Comparison of ENCODE assay signal across 13 cellular contexts in the genomic region with DNA sequence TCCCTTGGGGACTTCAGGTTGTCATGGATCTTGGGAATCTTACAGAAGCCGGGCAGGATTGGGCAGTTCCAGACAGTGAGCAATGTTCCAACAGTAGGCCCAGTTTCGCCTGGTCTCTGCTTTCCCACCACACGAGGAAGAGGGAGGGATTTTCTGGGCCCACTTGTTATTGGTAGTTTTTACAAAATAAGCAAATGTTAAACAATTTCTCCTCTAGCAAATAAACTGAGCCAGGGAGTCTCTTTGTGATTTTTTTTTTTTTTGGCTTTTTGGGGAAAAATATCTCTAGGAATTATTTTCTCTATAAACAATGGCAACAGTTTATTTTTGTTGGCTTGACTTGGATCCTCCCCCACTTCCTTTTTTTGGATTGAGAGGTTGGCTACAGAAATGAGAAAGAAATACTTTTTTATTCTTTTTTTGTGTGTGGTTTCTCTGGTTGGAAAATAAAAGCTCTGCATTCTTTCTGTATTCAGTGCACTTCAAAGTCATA. TPM values are rescaled to one million over a fixed set of nuclear protein-coding genes. Genes with fewer than 3 reads are reported as not detected.
DNase-seq lines count a peak whose midpoint lies in the region; ATAC-seq and TF ChIP-seq lines count a peak whose summit lies in the region.
"Had no signal": no experiment of that assay in that cellular context is flagged by ENCODE, and none has a peak within 500 bp of the region (broad histone marks: within the 10 kb centered on the region; RNA-seq: fewer than 3 reads in every experiment).

No MANE protein-coding gene starts in this region.

- POLR2A ChIA-PET in AG04450 (lab: Yijun Ruan, JAX): no interaction called here
- POLR2A ChIA-PET in IMR-90 (lab: Charles Lee; ENCODE audit: unreplicated experiment): no interaction called here

- no peaks in the 10 kb centered on the region for H4K20me1 ChIP-seq in IMR-90 (ENCODE audit: insufficient read depth, low read length)

- no peak overlapping the region; the same call in 1 of the 2 replicates for H3K18ac ChIP-seq in IMR-90 (ENCODE audit: low read depth, low read length)

- no peak overlapping the region for H3K27ac ChIP-seq in AG04450 (ENCODE audit: low read depth, low read length)
- H3K27ac ChIP-seq in IMR-90 (ENCODE audit: insufficient read depth, low read length): no peak overlapping the region
- H3K27ac ChIP-seq in caudate nucleus (ENCODE audit: low read depth, low read length): peak overlapping the region; percentile 79
- H3K27ac ChIP-seq: VCaP had no signal

- H3K4me3 ChIP-seq in AG04450 (ENCODE audit: low read depth, low read length) (no peak overlapping the region), IMR-90 (ENCODE audit: insufficient read depth, low read depth, low read length) (no peak overlapping the region)

- dilution Hi-C loops in IMR-90 (cut with HindIII; ENCODE audit: low sequenced_read_pairs, unreplicated experiment): no loop called here

- TF ChIP-seq CTCF in AG04450 (IDR thresholded peaks at IDR 0.05; ENCODE audit: low read depth, low read length) (no peak), IMR-90 (conservative IDR thresholded peaks at IDR 0.05; ENCODE audit: low read depth, low read length) (no peak)

- no CpG with 5 or more reads among the region's 3 CpGs for WGBS in IMR-90 (ENCODE audit: extremely low coverage in 2 of 2, insufficient read length in 1 of 2), 2 experiments

- no peaks in the 10 kb centered on the region for H3K9me3 ChIP-seq in AG04450 (ENCODE audit: control insufficient read depth, insufficient read depth, low read length)
- peaks cover 2% of the 10 kb centered on the region; the same call in 1 of the 2 replicates for H3K9me3 ChIP-seq in IMR-90 (ENCODE audit: control insufficient read depth, insufficient read depth, low read length)

- intact Hi-C loops in IMR-90 (cut with micrococcal nuclease): no loop called here

- no peak overlapping the region for H4K5ac ChIP-seq in IMR-90 (ENCODE audit: low read depth, low read length)

- no peak overlapping the region for H2BK120ac ChIP-seq in IMR-90 (ENCODE audit: low read depth, low read length)

- H2BK5ac ChIP-seq in IMR-90 (ENCODE audit: low read depth, low read length, poor library complexity, severe bottlenecking): no peak overlapping the region

- peaks cover 9% of the 10 kb centered on the region; the same call in 1 of the 2 replicates for H3K9me1 ChIP-seq in IMR-90 (ENCODE audit: insufficient read depth, low read length)

- peak overlapping the region; percentile 47; the same call in 1 of the 2 replicates for H2BK20ac ChIP-seq in IMR-90 (ENCODE audit: low read depth, low read length)

- H2AK9ac ChIP-seq in IMR-90 (replicated peaks; ENCODE audit: low read depth, low read length, poor library complexity): no peak overlapping the region

- peak overlapping the region; percentile 25 for H2AFZ ChIP-seq in IMR-90 (replicated peaks; ENCODE audit: low read length, poor library complexity)

- BruUV-seq in IMR-90 (replicated peaks; lab: Mats Ljungman, UMichigan): no TSS peak

- H2AK5ac ChIP-seq in IMR-90 (ENCODE audit: low read depth, low read length): 0 out of 2 replicates have a peak overlapping the region, but pooled peaks have one; percentile 5

- H3K36me3 ChIP-seq in IMR-90 (ENCODE audit: control insufficient read depth, insufficient read depth, low read length): no peaks in the 10 kb centered on the region

- peaks cover 8% of the 10 kb centered on the region for H3K27me3 ChIP-seq in AG04450 (ENCODE audit: control insufficient read depth, insufficient read depth, low read length)
- peaks cover 5% of the 10 kb centered on the region; the same call in 1 of the 2 replicates for H3K27me3 ChIP-seq in IMR-90 (ENCODE audit: control insufficient read depth, insufficient read depth, low read length)

- no peak overlapping the region for H3K9ac ChIP-seq in IMR-90 (ENCODE audit: low read depth, low read length)

- TF ChIP-seq POLR2A in IMR-90 (IDR thresholded peaks at IDR 0.05; ENCODE audit: low read depth, low read length): no peak
- TF ChIP-seq POLR2A in GM18505 (IDR thresholded peaks at IDR 0.05; ENCODE audit: borderline replicate concordance, extremely low read depth, insufficient read depth, insufficient read length): no peak

- in situ Hi-C loops in IMR-90 (cut with MboI; ENCODE audit: low sequenced_read_pairs): no loop called here

- peaks cover 6% of the 10 kb centered on the region; the same call in 1 of the 2 replicates for H3K4me1 ChIP-seq in IMR-90 (ENCODE audit: control insufficient read depth, insufficient read depth, low read length)

- CTCF ChIA-PET in AG04450 (lab: Charles Lee): interaction anchor here (0.7 to 1.6 kb wide), 2 partner anchors 12 to 77 kb away, joined by 3 to 4 read pairs; no protein-coding TSS in a partner anchor
- CTCF ChIA-PET in IMR-90 (lab: Yijun Ruan, JAX): interaction anchor here (1.6 kb wide), 1 partner anchor 16 kb away, joined by 6 read pairs; a partner anchor contains a TSS

- no peaks in the 10 kb centered on the region for H3K79me1 ChIP-seq in IMR-90 (ENCODE audit: low read depth in 1 of 2, low read length in 2 of 2)

- no peak overlapping the region for H3K4ac ChIP-seq in IMR-90 (ENCODE audit: low read depth, low read length)

- H3K23ac ChIP-seq in IMR-90 (ENCODE audit: low read depth, low read length): peak overlapping the region; percentile 12; the same call in 1 of the 2 replicates

- H3K4me2 ChIP-seq in IMR-90 (ENCODE audit: low read depth, low read length): peak overlapping the region; percentile 1; the same call in 1 of the 2 replicates

- H2BK15ac ChIP-seq in IMR-90 (ENCODE audit: low read depth, low read length): no peak overlapping the region

- no peak overlapping the region for H4K91ac ChIP-seq in IMR-90 (ENCODE audit: insufficient read depth, low read depth, low read length)

- ATAC-seq in IMR-90 (ENCODE audit: low read depth) (peak; percentile 75), HG03342 (IDR thresholded peaks at IDR 0.05; ENCODE audit: unreplicated experiment) (no peak), GM18505 (IDR thresholded peaks at IDR 0.05; ENCODE audit: unreplicated experiment) (no peak), HG02852 (IDR thresholded peaks at IDR 0.05; ENCODE audit: unreplicated experiment) (no peak)
- ATAC-seq: effector memory CD8-positive, alpha-beta T cell had no signal

- peak overlapping the region in 1 of 2 experiments; percentile 9; a peak in 1 of 4 replicates for H4K8ac ChIP-seq in IMR-90 (ENCODE audit: low read depth in 2 of 2, low read length in 2 of 2)

- peak overlapping the region; percentile 49; the same call in 1 of the 2 replicates for H3K14ac ChIP-seq in IMR-90 (replicated peaks; ENCODE audit: low read depth, low read length)

- DNase-seq in AG04450 (ENCODE audit: low read depth, low spot score) (peak; percentile 11), IMR-90 (peak; percentile 50), caudate nucleus (lab: John Stamatoyannopoulos, UW) (no peak), medulla oblongata (ENCODE audit: extremely low spot score) (peak; percentile 35)
- no peak for DNase-seq in activated effector memory CD4-positive, alpha-beta T cell treated with Interleukin-2 at 50 U/mL for 16 hours
- DNase-seq: DMS79 treated with DMSO at 0.1 percent for 48 hours; effector memory CD8-positive, alpha-beta T cell; NCI-H2107; NK-92 treated with Interleukin-12 subunit alpha and Interleukin-12 subunit beta, amount 100 ng/mL, for 24 hours had no signal

- TF ChIP-seq RAD21 in IMR-90 (IDR thresholded peaks at IDR 0.05; ENCODE audit: low read length): no peak

- H3K56ac ChIP-seq in IMR-90 (ENCODE audit: extremely low read depth, insufficient read depth, low read length): no peak overlapping the region

TF ChIP-seq in IMR-90, 13 proteins besides CTCF, POLR2A, EP300 and RAD21:
- TF ChIP-seq CEBPB (IDR thresholded peaks at IDR 0.05; ENCODE audit: low read depth, low read length) (no peak), MAZ (IDR thresholded peaks at IDR 0.05; ENCODE audit: borderline replicate concordance, low read depth, low read length) (no peak), RCOR1 (IDR thresholded peaks at IDR 0.05; ENCODE audit: insufficient replicate concordance, low read length) (no peak)
- TF ChIP-seq, protein P1, sequence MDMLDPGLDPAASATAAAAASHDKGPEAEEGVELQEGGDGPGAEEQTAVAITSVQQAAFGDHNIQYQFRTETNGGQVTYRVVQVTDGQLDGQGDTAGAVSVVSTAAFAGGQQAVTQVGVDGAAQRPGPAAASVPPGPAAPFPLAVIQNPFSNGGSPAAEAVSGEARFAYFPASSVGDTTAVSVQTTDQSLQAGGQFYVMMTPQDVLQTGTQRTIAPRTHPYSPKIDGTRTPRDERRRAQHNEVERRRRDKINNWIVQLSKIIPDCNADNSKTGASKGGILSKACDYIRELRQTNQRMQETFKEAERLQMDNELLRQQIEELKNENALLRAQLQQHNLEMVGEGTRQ (IDR thresholded peaks at IDR 0.05; ENCODE audit: low read depth, low read length): no peak
- TF ChIP-seq, protein P2, sequence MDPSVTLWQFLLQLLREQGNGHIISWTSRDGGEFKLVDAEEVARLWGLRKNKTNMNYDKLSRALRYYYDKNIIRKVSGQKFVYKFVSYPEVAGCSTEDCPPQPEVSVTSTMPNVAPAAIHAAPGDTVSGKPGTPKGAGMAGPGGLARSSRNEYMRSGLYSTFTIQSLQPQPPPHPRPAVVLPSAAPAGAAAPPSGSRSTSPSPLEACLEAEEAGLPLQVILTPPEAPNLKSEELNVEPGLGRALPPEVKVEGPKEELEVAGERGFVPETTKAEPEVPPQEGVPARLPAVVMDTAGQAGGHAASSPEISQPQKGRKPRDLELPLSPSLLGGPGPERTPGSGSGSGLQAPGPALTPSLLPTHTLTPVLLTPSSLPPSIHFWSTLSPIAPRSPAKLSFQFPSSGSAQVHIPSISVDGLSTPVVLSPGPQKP (IDR thresholded peaks at IDR 0.05; ENCODE audit: borderline replicate concordance, low read depth, low read length): no peak

RNA-seq across cellular contexts. Expression of a gene that starts 15.9 kb away (rescaled TPM):
- polyA plus RNA-seq in AG04450 (2011; rRNA removed) (0.66 and 1.5 TPM in 2 replicates), IMR-90 (2012; rRNA removed) (0.50 and 0.87 TPM in 2 replicates)
- polyA minus RNA-seq in AG04450 (2011; rRNA and poly(A)+ RNA removed): 0.87 TPM in 1 of 2 replicates, not detected in the other
- 0.18 and 0.28 TPM in 2 replicates for total RNA-seq in IMR-90 (2012; rRNA removed)
- polyA plus RNA-seq in IMR-90 (2012; cell fraction: cytosol; rRNA removed): 0.16 and 0.32 TPM in 2 replicates
- 0.07 and 1.2 TPM in 2 replicates for polyA plus RNA-seq in IMR-90 (2012; cell fraction: nucleus; rRNA removed; ENCODE audit: low replicate concordance)

Comparison
In these comparisons a context has a peak if more than half of its experiments do, and no peak if none do; other contexts are left out.
1. DNase-seq: peak in AG04450 (single experiment), IMR-90 (single experiment) and medulla oblongata (single experiment); none in caudate nucleus (0 of 61) and activated effector memory CD4-positive, alpha-beta T cell treated with Interleukin-2 at 50 U/mL for 16 hours (single experiment).